Comparison of ENCODE assay signal across 1 cellular context in genomic region chr4:15255537-15255936, GRCh38.
TF ChIP-seq lines count a peak whose summit lies in the region.

No MANE protein-coding gene starts in this region.

TF ChIP-seq in H1, 55 proteins besides CTCF, POLR2A, EP300 and RAD21:
- TF ChIP-seq CHD7 (IDR thresholded peaks at IDR 0.05; ENCODE audit: insufficient replicate concordance, low read length) = peak; percentile 59
- no peak for TF ChIP-seq CREB1 (IDR thresholded peaks at IDR 0.05)
- no peak for TF ChIP-seq MAFK (IDR thresholded peaks at IDR 0.05; ENCODE audit: low read depth, low read length)
